Comparison of ENCODE assay signal across 6 cellular contexts in the genomic region with DNA sequence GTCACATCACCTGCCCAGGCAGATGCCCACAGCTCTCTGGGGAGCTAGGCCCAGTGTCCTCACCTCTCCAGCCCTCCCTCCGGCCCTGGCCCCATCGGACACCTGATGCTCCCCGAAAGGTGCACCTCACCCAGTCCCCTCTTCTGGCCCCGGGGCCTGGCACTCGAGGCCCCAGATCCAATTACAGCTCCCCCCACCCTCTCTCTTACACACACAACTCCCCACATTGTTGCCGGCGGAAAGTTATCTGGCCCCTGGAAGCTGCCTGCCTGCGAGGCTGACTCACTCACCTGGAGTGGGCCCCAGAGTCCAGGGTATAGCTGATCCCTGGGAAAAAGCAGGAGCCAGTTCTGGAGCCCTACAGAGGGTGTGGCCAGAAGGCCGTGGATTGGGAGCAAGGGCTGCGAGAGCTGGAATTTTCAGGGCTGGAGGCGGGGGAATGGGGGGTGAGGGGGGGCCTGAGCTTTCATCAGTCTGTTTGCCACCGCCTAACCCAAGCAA. TPM values are rescaled to one million over a fixed set of nuclear protein-coding genes. Genes with fewer than 3 reads are reported as not detected.
DNase-seq lines count a peak whose midpoint lies in the region; ATAC-seq lines count a peak whose summit lies in the region.

No MANE protein-coding gene starts in this region.

- peak overlapping the region; percentile 81 for H3K4me3 ChIP-seq in H7 (ENCODE audit: insufficient read depth, low read depth, low read length)

- DNase-seq in H7 (peak; percentile 78), naive B cell (no peak), NCI-H2029 treated with DMSO at 0.1 percent for 48 hours (lab: John Stamatoyannopoulos, UW) (no peak)

- ATAC-seq in activated T-helper 17 cell treated with anti-CD3 and anti-CD28 coated beads, Interleukin-2, amount 50 U/mL, for 72 hours (replicated peaks) = no peak
- no peak for ATAC-seq in naive B cell (ENCODE audit: low read depth in 2 of 2)
- ATAC-seq in HG02852 (IDR thresholded peaks at IDR 0.05; ENCODE audit: unreplicated experiment) = no peak
- ATAC-seq in HG03442 (IDR thresholded peaks at IDR 0.05; ENCODE audit: unreplicated experiment) = no peak

- no peaks in the 10 kb centered on the region for H3K27me3 Mint-ChIP-seq in activated T-helper 17 cell treated with anti-CD3 and anti-CD28 coated beads, Interleukin-2, amount 50 U/mL, for 72 hours
- H3K27me3 Mint-ChIP-seq in naive B cell = peaks cover 0 to 12% (median 0%) of the 10 kb centered on the region in 3 donors

- peaks cover 49% of the 10 kb centered on the region for H3K27me3 ChIP-seq in H7 (ENCODE audit: control insufficient read depth, insufficient read depth, low read length)

- peaks cover 12% of the 10 kb centered on the region for H3K36me3 Mint-ChIP-seq in activated T-helper 17 cell treated with anti-CD3 and anti-CD28 coated beads, Interleukin-2, amount 50 U/mL, for 72 hours (ENCODE audit: low read depth)
- H3K36me3 Mint-ChIP-seq in naive B cell = no peaks in the 10 kb centered on the region

- H3K4me1 Mint-ChIP-seq in activated T-helper 17 cell treated with anti-CD3 and anti-CD28 coated beads, Interleukin-2, amount 50 U/mL, for 72 hours = peaks cover 5% of the 10 kb centered on the region
- H3K4me1 Mint-ChIP-seq in naive B cell = peaks cover 17 to 32% (median 27%) of the 10 kb centered on the region in 3 donors

- H3K27ac Mint-ChIP-seq in activated T-helper 17 cell treated with anti-CD3 and anti-CD28 coated beads, Interleukin-2, amount 50 U/mL, for 72 hours = no peak overlapping the region
- peak overlapping the region in 2 of 6 donors; percentile 16 to 69 for H3K27ac Mint-ChIP-seq in naive B cell

- peak overlapping the region; percentile 22 for H3K4me3 Mint-ChIP-seq in activated T-helper 17 cell treated with anti-CD3 and anti-CD28 coated beads, Interleukin-2, amount 50 U/mL, for 72 hours
- peak overlapping the region in 7 of 8 donors; percentile 22 to 80 (median 59) for H3K4me3 Mint-ChIP-seq in naive B cell

- H3K36me3 ChIP-seq in H7 (replicated peaks; ENCODE audit: control insufficient read depth, insufficient read depth, low read length) = peaks cover 8% of the 10 kb centered on the region

- no peaks in the 10 kb centered on the region for H3K9me3 Mint-ChIP-seq in activated T-helper 17 cell treated with anti-CD3 and anti-CD28 coated beads, Interleukin-2, amount 50 U/mL, for 72 hours
- H3K9me3 Mint-ChIP-seq in naive B cell = peaks cover 0 to 2% (median 0%) of the 10 kb centered on the region in 7 donors

RNA-seq across cellular contexts. Expression of a gene that starts 1.1 kb away (rescaled TPM):
- total RNA-seq in H7 (2014; rRNA removed; shearing (Covaris generic)) = 46.0 and 46.7 TPM in 2 replicates
- total RNA-seq in activated T-helper 17 cell treated with anti-CD3 and anti-CD28 coated beads, Interleukin-2, amount 50 U/mL, for 72 hours = 1 to 10 TPM; 1.3 to 4.0 TPM
- 1 to 10 TPM; 5.8 to 10.0 (median 6.6) TPM for polyA plus RNA-seq in naive B cell (ENCODE audit: low read depth in 6 of 6)

RNA-seq across cellular contexts. Expression of a gene that starts 1.5 kb away (rescaled TPM):
- total RNA-seq in H7 (2014; rRNA removed; shearing (Covaris generic)) = 24.5 and 32.4 TPM in 2 replicates
- total RNA-seq in activated T-helper 17 cell treated with anti-CD3 and anti-CD28 coated beads, Interleukin-2, amount 50 U/mL, for 72 hours = 10 to 100 TPM; 13.8 to 21.7 TPM
- 10 to 100 TPM in 4 of 6 donors, 1 to 10 TPM in 2; 7.0 to 15.2 (median 11.2) TPM for polyA plus RNA-seq in naive B cell (ENCODE audit: low read depth in 6 of 6)

RNA-seq across cellular contexts. Expression of a gene that starts 10.8 kb away (rescaled TPM):
- total RNA-seq in H7 (2014; rRNA removed; shearing (Covaris generic)) = 1.7 and 3.4 TPM in 2 replicates
- total RNA-seq in activated T-helper 17 cell treated with anti-CD3 and anti-CD28 coated beads, Interleukin-2, amount 50 U/mL, for 72 hours = 1 to 10 TPM; 2.0 to 6.2 TPM
- polyA plus RNA-seq in naive B cell (ENCODE audit: low read depth in 6 of 6) = 10 to 100 TPM; 14.1 to 28.6 (median 17.8) TPM

RNA-seq across cellular contexts. Expression of a gene that starts 27.8 kb away (rescaled TPM):
- 786 and 983 TPM in 2 replicates for total RNA-seq in H7 (2014; rRNA removed; shearing (Covaris generic))
- 10 to 100 TPM; 63.1 to 63.3 TPM for total RNA-seq in activated T-helper 17 cell treated with anti-CD3 and anti-CD28 coated beads, Interleukin-2, amount 50 U/mL, for 72 hours
- polyA plus RNA-seq in naive B cell (ENCODE audit: low read depth in 6 of 6) = 10 to 100 TPM; 43.6 to 75.4 (median 56.2) TPM

RNA-seq across cellular contexts. Expression of a gene that starts 38.4 kb away (rescaled TPM):
- total RNA-seq in H7 (2014; rRNA removed; shearing (Covaris generic)) = 52.4 and 60.1 TPM in 2 replicates
- under 1 TPM; 0.04 to 0.13 TPM for total RNA-seq in activated T-helper 17 cell treated with anti-CD3 and anti-CD28 coated beads, Interleukin-2, amount 50 U/mL, for 72 hours
- under 1 TPM in 5 of 6 donors, not detected in 1; 0.04 to 0.09 (median 0.09) TPM for polyA plus RNA-seq in naive B cell (ENCODE audit: low read depth in 6 of 6)
